ENCODE assay signal across 8 cellular contexts in the genomic region with DNA sequence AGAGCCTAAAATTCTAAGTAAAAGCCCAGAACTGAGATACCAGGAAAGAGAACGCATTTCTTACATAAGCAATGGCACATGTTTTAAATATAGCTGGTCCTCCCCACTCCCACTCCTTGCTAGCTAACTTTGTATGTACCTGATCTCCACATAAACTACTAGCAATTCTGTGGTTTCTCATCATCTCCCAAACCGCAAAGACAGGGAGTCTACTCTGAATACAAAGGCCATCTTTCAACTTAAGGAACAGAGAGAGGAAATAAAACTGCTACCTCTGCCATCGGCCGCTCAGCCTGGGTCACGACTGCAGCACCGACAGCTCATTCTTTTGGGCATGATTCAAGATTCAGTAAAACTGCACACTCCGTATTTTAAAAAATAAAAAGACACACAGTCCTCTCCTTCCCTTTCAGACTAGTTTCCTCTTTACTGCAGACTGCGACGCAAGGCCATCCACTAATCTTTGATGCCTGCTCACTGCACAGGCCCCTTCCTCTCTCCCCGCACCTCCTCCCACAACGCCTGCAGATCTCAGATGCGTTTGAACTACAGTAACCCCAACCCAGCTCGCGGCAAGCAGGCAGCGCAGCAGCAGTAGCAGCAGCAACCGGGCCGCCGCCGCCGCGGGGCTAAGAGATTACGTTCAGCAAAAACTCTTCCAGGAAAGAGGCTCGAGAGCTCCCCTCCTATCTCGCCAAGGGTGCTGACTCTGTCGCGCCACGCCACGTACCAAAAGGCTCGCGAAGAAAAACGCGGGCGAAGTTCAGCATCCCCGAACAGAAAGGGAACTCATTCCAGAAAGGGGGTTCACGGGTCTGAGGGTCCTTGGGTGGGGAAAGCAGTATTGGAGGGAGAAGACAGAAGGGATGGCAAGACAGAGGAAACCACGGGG. TPM values are rescaled to one million over a fixed set of nuclear protein-coding genes. Genes with fewer than 3 reads are reported as not detected.
DNase-seq lines count a peak whose midpoint lies in the region; ATAC-seq and TF ChIP-seq lines count a peak whose summit lies in the region.

No MANE protein-coding gene starts in this region.

- POLR2A ChIA-PET in AG04449 (lab: Yijun Ruan, JAX): interaction anchor here (0.8 to 1.1 kb wide), 4 partner anchors 9 to 44 kb away, joined by 3 to 8 read pairs (median 3); no protein-coding TSS in a partner anchor

- intact Hi-C loops in left colon (cut with DNase I, micrococcal nuclease): no loop called here

- H3K4me3 ChIP-seq in AG04449 (ENCODE audit: low read depth, low read length) (peak overlapping the region; percentile 87), choroid plexus epithelial cell (ENCODE audit: low read depth, low read length) (peak overlapping the region; percentile 88)

- TF ChIP-seq CTCF in AG04449 (IDR thresholded peaks at IDR 0.05; ENCODE audit: insufficient read depth, low read length, missing control alignments) (no peak), choroid plexus epithelial cell (conservative IDR thresholded peaks at IDR 0.05; ENCODE audit: low read depth, low read length) (peak; percentile 11)

- peak; percentile 47 for ATAC-seq in GM18868 (IDR thresholded peaks at IDR 0.05; ENCODE audit: unreplicated experiment)
- ATAC-seq in HG03103 (IDR thresholded peaks at IDR 0.05; ENCODE audit: low read depth, unreplicated experiment): peak; percentile 44
- peak; percentile 40 for ATAC-seq in left colon

- CTCF ChIA-PET in AG04449 (lab: Yijun Ruan, JAX): interaction anchor here (1.0 to 3.1 kb wide), 4 partner anchors 17 to 54 kb away, joined by 3 to 19 read pairs (median 4); no protein-coding TSS in a partner anchor

- no peak for DNase-seq in AG04449 (ENCODE audit: low read depth, low spot score)
- peak; percentile 69 for DNase-seq in NCI-H460 (ENCODE audit: extremely low read depth, low read depth)
- DNase-seq in activated CD4-positive, alpha-beta T cell treated with anti-CD3 and anti-CD28 coated beads for 4 hours: peak; percentile 77 to 81
- peak; percentile 79 for DNase-seq in choroid plexus epithelial cell (ENCODE audit: low read depth)
- peak; percentile 79 to 85 for DNase-seq in left colon
- DNase-seq in stimulated activated CD4-positive, alpha-beta T cell treated with anti-CD3 and anti-CD28 coated beads, Interleukin-1b, Interleukin-23, amount 100 ng/mL, for 4 hours (ENCODE audit: low read depth in 2 of 2): peak; percentile 65 to 67

RNA-seq across cellular contexts. Expression of a gene that starts 1.5 kb away (rescaled TPM):
- 39.9 and 40.7 TPM in 2 replicates for total RNA-seq in NCI-H460 (2014; rRNA removed; shearing (Covaris generic))
- polyA plus RNA-seq in NCI-H460 (2014; cell fraction: nucleus; rRNA removed): 31.3 and 33.7 TPM in 2 replicates
- 10 to 100 TPM; 67.0 to 69.3 TPM for total RNA-seq in left colon

RNA-seq across cellular contexts. Expression of a gene that starts 55.2 kb away (rescaled TPM):
- total RNA-seq in NCI-H460 (2014; rRNA removed; shearing (Covaris generic)): 55.6 and 56.1 TPM in 2 replicates
- polyA plus RNA-seq in NCI-H460 (2014; cell fraction: nucleus; rRNA removed): 14.5 and 30.2 TPM in 2 replicates
- total RNA-seq in left colon: 10 to 100 TPM; 13.3 to 16.7 TPM
